Comparison of ENCODE assay signal across 1 cellular context in the genomic region with DNA sequence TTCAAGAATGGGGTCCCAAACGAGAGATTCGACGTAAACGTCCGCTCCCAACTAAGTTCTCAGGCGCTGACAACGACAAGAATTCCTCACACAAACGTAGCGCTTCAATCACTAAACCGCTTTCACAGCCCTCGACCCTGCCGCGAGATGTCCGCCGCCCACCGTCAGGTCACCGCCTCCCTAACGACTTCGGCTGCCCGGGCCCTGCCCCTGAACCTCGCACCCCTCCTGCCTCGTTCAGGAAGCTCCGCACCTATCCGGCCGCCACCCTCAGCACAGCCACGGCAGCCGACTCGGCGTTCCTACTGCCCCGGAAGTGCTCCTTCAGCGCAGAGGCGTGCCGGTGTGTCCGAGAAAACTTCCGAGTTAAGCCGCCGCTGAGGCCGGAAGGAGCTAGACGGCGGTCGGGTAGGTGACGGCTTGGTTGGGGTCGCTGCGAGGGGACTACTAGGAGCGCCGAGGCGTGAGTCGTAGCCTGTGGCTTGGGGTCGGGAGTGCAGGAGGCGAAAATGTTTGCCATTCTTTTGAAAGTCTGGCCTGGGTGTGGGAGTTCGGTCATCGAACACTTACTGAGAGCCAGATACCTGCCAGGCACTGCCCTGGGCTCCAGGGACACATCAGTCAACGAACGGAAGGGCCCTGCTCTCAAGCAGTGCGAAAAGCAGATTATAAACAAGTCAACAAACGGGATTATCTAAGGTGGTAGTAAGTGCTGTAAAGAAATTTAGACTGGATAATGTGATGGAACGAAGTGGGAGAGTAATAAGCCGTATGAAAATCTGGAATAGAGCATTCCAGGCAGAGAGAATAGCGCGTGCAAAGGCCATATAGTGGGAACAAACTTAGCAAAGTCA.
TF ChIP-seq lines count a peak whose summit lies in the region.

FAM114A2 (minus strand) TSS at position 307 of the 854 bp plus-strand sequence. CDS start 3,957 bp downstream, outside the sequence.
MFAP3 (plus strand) TSS at position 364 of the 854 bp plus-strand sequence. CDS start 10,756 bp downstream, outside the sequence.

TF ChIP-seq in HepG2, 621 proteins besides CTCF, POLR2A, EP300 and RAD21 (continued from another document and continues in another):
- TF ChIP-seq NONO (IDR thresholded peaks at IDR 0.05): no peak
- TF ChIP-seq NONO (CRISPR knock-in tag; conservative IDR thresholded peaks at IDR 0.05): peak; percentile 92
- TF ChIP-seq AKAP8 (CRISPR knock-in tag; IDR thresholded peaks at IDR 0.05): no peak
- TF ChIP-seq, protein P1, sequence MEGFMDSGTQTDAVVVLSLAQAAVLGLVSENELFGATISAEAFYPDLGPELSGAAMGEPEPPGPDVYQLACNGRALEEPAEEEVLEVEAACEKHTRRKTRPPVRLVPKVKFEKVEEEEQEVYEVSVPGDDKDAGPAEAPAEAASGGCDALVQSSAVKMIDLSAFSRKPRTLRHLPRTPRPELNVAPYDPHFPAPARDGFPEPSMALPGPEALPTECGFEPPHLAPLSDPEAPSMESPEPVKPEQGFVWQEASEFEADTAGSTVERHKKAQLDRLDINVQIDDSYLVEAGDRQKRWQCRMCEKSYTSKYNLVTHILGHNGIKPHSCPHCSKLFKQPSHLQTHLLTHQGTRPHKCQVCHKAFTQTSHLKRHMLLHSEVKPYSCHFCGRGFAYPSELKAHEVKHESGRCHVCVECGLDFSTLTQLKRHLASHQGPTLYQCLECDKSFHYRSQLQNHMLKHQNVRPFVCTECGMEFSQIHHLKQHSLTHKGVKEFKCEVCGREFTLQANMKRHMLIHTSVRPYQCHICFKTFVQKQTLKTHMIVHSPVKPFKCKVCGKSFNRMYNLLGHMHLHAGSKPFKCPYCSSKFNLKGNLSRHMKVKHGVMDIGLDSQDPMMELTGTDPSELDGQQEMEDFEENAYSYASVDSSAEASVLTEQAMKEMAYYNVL (CRISPR knock-in tag; IDR thresholded peaks at IDR 0.05; ENCODE audit: borderline replicate concordance): peak; percentile 68; the same call in 1 of the 2 replicates
- peak; percentile 60 for TF ChIP-seq FOXA3 (CRISPR knock-in tag; IDR thresholded peaks at IDR 0.05)
- no peak; the same call in 1 of the 2 replicates for TF ChIP-seq ZNF576 (CRISPR knock-in tag; IDR thresholded peaks at IDR 0.05)
- TF ChIP-seq, protein P2, sequence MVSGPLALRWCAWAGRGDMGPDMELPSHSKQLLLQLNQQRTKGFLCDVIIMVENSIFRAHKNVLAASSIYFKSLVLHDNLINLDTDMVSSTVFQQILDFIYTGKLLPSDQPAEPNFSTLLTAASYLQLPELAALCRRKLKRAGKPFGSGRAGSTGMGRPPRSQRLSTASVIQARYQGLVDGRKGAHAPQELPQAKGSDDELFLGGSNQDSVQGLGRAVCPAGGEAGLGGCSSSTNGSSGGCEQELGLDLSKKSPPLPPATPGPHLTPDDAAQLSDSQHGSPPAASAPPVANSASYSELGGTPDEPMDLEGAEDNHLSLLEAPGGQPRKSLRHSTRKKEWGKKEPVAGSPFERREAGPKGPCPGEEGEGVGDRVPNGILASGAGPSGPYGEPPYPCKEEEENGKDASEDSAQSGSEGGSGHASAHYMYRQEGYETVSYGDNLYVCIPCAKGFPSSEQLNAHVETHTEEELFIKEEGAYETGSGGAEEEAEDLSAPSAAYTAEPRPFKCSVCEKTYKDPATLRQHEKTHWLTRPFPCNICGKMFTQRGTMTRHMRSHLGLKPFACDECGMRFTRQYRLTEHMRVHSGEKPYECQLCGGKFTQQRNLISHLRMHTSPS (CRISPR knock-in tag; IDR thresholded peaks at IDR 0.05; ENCODE audit: low read depth): peak; percentile 41; the same call in 1 of the 2 replicates
- no peak for TF ChIP-seq KLF13 (CRISPR knock-in tag; IDR thresholded peaks at IDR 0.05)
- TF ChIP-seq CBX5 (CRISPR knock-in tag; IDR thresholded peaks at IDR 0.05; ENCODE audit: borderline replicate concordance): peak; percentile 87; the same call in 1 of the 2 replicates
- TF ChIP-seq RNF219 (CRISPR knock-in tag; IDR thresholded peaks at IDR 0.05): no peak
- TF ChIP-seq ZMYM4 (CRISPR knock-in tag; IDR thresholded peaks at IDR 0.05): peak; percentile 94
- TF ChIP-seq TOPORS (CRISPR knock-in tag; IDR thresholded peaks at IDR 0.05): peak; percentile 86; the same call in 1 of the 2 replicates
- TF ChIP-seq, protein P3, sequence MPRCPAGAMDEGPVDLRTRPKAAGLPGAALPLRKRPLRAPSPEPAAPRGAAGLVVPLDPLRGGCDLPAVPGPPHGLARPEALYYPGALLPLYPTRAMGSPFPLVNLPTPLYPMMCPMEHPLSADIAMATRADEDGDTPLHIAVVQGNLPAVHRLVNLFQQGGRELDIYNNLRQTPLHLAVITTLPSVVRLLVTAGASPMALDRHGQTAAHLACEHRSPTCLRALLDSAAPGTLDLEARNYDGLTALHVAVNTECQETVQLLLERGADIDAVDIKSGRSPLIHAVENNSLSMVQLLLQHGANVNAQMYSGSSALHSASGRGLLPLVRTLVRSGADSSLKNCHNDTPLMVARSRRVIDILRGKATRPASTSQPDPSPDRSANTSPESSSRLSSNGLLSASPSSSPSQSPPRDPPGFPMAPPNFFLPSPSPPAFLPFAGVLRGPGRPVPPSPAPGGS (CRISPR knock-in tag; IDR thresholded peaks at IDR 0.05): peak; percentile 69; the same call in 1 of the 2 replicates
- TF ChIP-seq, protein P4, sequence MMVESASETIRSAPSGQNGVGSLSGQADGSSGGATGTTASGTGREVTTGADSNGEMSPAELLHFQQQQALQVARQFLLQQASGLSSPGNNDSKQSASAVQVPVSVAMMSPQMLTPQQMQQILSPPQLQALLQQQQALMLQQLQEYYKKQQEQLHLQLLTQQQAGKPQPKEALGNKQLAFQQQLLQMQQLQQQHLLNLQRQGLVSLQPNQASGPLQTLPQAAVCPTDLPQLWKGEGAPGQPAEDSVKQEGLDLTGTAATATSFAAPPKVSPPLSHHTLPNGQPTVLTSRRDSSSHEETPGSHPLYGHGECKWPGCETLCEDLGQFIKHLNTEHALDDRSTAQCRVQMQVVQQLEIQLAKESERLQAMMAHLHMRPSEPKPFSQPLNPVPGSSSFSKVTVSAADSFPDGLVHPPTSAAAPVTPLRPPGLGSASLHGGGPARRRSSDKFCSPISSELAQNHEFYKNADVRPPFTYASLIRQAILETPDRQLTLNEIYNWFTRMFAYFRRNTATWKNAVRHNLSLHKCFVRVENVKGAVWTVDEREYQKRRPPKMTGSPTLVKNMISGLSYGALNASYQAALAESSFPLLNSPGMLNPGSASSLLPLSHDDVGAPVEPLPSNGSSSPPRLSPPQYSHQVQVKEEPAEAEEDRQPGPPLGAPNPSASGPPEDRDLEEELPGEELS (CRISPR knock-in tag; IDR thresholded peaks at IDR 0.05): no peak
- TF ChIP-seq ZNF562 (CRISPR knock-in tag; IDR thresholded peaks at IDR 0.05; ENCODE audit: borderline replicate concordance): no peak; the same call in 1 of the 2 replicates
- peak; percentile 86 for TF ChIP-seq SNAI1 (CRISPR knock-in tag; IDR thresholded peaks at IDR 0.05; ENCODE audit: borderline replicate concordance)
- 0 out of 2 replicates have a peak, but pooled peaks have one; percentile 15 for TF ChIP-seq KLF12 (CRISPR knock-in tag; IDR thresholded peaks at IDR 0.05; ENCODE audit: borderline replicate concordance)
- TF ChIP-seq ELK4 (CRISPR knock-in tag; IDR thresholded peaks at IDR 0.05; ENCODE audit: borderline replicate concordance): no peak
- no peak for TF ChIP-seq ZNF121 (CRISPR knock-in tag; IDR thresholded peaks at IDR 0.05)
- no peak for TF ChIP-seq ISX (CRISPR knock-in tag; conservative IDR thresholded peaks at IDR 0.05)
- peak; percentile 83; the same call in 1 of the 2 replicates for TF ChIP-seq NFATC3 (CRISPR knock-in tag; IDR thresholded peaks at IDR 0.05)
- TF ChIP-seq GTF3A (CRISPR knock-in tag; conservative IDR thresholded peaks at IDR 0.05): peak; percentile 78; the same call in 1 of the 2 replicates
- peak; percentile 78; the same call in 1 of the 2 replicates for TF ChIP-seq TBX2 (CRISPR knock-in tag; IDR thresholded peaks at IDR 0.05; ENCODE audit: borderline replicate concordance)
- no peak for TF ChIP-seq ZNF569 (CRISPR knock-in tag; IDR thresholded peaks at IDR 0.05; ENCODE audit: borderline replicate concordance)
- TF ChIP-seq ATRX (CRISPR knock-in tag; IDR thresholded peaks at IDR 0.05; ENCODE audit: borderline replicate concordance): no peak
- no peak for TF ChIP-seq ZNF674 (CRISPR knock-in tag; IDR thresholded peaks at IDR 0.05; ENCODE audit: low read depth)
- TF ChIP-seq SRSF4 (IDR thresholded peaks at IDR 0.05; ENCODE audit: low read depth, low read length, poor library complexity, severe bottlenecking): no peak
- TF ChIP-seq MEIS1 (CRISPR knock-in tag; IDR thresholded peaks at IDR 0.05; ENCODE audit: borderline replicate concordance): peak; percentile 94
- TF ChIP-seq SOX5 (CRISPR knock-in tag; IDR thresholded peaks at IDR 0.05; ENCODE audit: borderline replicate concordance): peak; percentile 67
- TF ChIP-seq SPEN (CRISPR knock-in tag; IDR thresholded peaks at IDR 0.05; ENCODE audit: low read depth): peak; percentile 95
- TF ChIP-seq ZNF784 (CRISPR knock-in tag; IDR thresholded peaks at IDR 0.05; ENCODE audit: borderline replicate concordance): peak; percentile 89
- peak; percentile 94 for TF ChIP-seq DMAP1 (CRISPR knock-in tag; IDR thresholded peaks at IDR 0.05)
- TF ChIP-seq ZFP36L2 (CRISPR knock-in tag; IDR thresholded peaks at IDR 0.05): peak; percentile 71; the same call in 1 of the 2 replicates
- TF ChIP-seq ZNF850 (CRISPR knock-in tag; conservative IDR thresholded peaks at IDR 0.05): no peak
- TF ChIP-seq MAZ (IDR thresholded peaks at IDR 0.05; ENCODE audit: borderline replicate concordance, low read depth, low read length): peak; percentile 69; the same call in 1 of the 2 replicates
- TF ChIP-seq MAZ (CRISPR knock-in tag; IDR thresholded peaks at IDR 0.05; ENCODE audit: low read depth): peak; percentile 90
- no peak for TF ChIP-seq KDM6A (CRISPR knock-in tag; IDR thresholded peaks at IDR 0.05; ENCODE audit: low read depth)
- TF ChIP-seq, protein P5, sequence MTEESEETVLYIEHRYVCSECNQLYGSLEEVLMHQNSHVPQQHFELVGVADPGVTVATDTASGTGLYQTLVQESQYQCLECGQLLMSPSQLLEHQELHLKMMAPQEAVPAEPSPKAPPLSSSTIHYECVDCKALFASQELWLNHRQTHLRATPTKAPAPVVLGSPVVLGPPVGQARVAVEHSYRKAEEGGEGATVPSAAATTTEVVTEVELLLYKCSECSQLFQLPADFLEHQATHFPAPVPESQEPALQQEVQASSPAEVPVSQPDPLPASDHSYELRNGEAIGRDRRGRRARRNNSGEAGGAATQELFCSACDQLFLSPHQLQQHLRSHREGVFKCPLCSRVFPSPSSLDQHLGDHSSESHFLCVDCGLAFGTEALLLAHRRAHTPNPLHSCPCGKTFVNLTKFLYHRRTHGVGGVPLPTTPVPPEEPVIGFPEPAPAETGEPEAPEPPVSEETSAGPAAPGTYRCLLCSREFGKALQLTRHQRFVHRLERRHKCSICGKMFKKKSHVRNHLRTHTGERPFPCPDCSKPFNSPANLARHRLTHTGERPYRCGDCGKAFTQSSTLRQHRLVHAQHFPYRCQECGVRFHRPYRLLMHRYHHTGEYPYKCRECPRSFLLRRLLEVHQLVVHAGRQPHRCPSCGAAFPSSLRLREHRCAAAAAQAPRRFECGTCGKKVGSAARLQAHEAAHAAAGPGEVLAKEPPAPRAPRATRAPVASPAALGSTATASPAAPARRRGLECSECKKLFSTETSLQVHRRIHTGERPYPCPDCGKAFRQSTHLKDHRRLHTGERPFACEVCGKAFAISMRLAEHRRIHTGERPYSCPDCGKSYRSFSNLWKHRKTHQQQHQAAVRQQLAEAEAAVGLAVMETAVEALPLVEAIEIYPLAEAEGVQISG (CRISPR knock-in tag; IDR thresholded peaks at IDR 0.05): peak; percentile 96
- TF ChIP-seq, protein P6, sequence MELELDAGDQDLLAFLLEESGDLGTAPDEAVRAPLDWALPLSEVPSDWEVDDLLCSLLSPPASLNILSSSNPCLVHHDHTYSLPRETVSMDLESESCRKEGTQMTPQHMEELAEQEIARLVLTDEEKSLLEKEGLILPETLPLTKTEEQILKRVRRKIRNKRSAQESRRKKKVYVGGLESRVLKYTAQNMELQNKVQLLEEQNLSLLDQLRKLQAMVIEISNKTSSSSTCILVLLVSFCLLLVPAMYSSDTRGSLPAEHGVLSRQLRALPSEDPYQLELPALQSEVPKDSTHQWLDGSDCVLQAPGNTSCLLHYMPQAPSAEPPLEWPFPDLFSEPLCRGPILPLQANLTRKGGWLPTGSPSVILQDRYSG (CRISPR knock-in tag; IDR thresholded peaks at IDR 0.05): no peak
- TF ChIP-seq WIZ (CRISPR knock-in tag; IDR thresholded peaks at IDR 0.05): peak; percentile 63; the same call in 1 of the 2 replicates
